Comparison of ENCODE assay signal across 34 cellular contexts in the genomic region with DNA sequence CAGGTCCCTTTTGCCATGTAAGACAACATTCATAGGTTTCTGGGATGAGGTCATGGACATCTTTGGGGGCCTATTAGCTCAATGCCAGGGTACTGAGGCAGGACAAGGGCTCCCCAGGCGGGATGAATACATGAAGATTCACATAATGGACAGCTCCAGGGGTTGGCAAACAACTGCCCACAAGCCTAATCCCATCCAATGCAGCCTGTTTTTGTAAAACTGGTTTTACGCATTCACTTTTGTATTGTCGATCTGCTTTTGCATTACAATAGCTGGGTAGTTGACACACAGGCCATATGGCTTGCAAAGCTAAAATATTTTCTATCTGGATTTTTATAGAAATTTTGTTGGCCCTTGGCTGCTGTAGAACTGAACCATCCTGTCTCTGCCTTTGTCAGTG.
"Had no signal": no experiment of that assay in that cellular context is flagged by ENCODE, and none has a peak within 500 bp of the region (broad histone marks: within the 10 kb centered on the region; RNA-seq: fewer than 3 reads in every experiment).

No MANE protein-coding gene starts in this region.

- H3K4me2 ChIP-seq: SK-N-SH had no signal

- H3K36me3 ChIP-seq: ascending aorta, breast epithelium, Peyer's patch, SJSA1 had no signal

- FAIRE-seq: TTC549 had no signal

- H3K4me3 Mint-ChIP-seq: activated CD4-positive, alpha-beta memory T cell treated with anti-CD3 and anti-CD28 coated beads, Interleukin-2, amount 10 ng/mL, durations not matched to agents 7 days and 5 days; activated CD8-positive, alpha-beta memory T cell treated with anti-CD3 and anti-CD28 coated beads, Interleukin-2, amount 10 ng/mL, durations not matched to agents 7 days and 5 days; activated naive CD4-positive, alpha-beta T cell treated with anti-CD3 and anti-CD28 coated beads, Interleukin-2, amount 50 U/mL, for 24 hours; activated naive CD8-positive, alpha-beta T cell treated with anti-CD3 and anti-CD28 coated beads, Interleukin-2, amount 10 ng/mL, durations not matched to agents 7 days and 5 days; activated T-helper 17 cell treated with anti-CD3 and anti-CD28 coated beads, Interleukin-2, amount 50 U/mL, for 72 hours; T-helper 1 cell treated with Interleukin-12 subunit alpha and Interleukin-12 subunit beta and Interleukin-4 antibody, amounts not matched to agents 30 μg/mL and 1 μg/mL, for 36 hours; T-helper 2 cell treated with Interferon-gamma antibody and Interleukin-4, amounts not matched to agents 5 μg/mL and 100 μg/mL, for 36 hours had no signal

- DNase-seq: activated CD4-positive, alpha-beta memory T cell treated with anti-CD3 and anti-CD28 coated beads, Interleukin-2, amount 10 ng/mL, durations not matched to agents 7 days and 5 days; activated CD4-positive, alpha-beta T cell treated with anti-CD3 and anti-CD28 coated beads for 4 hours; activated CD4-positive, alpha-beta T cell treated with anti-CD3 and anti-CD28 coated beads, Interleukin-2, amount 50 U/mL, for 1 hour; activated CD8-positive, alpha-beta memory T cell treated with anti-CD3 and anti-CD28 coated beads for 24 hours; activated CD8-positive, alpha-beta memory T cell treated with anti-CD3 and anti-CD28 coated beads, Interleukin-2, amount 10 ng/mL, durations not matched to agents 7 days and 5 days; activated CD8-positive, alpha-beta memory T cell treated with anti-CD3 and anti-CD28 coated beads, Interleukin-2, amount 50 U/mL, for 48 hours; activated gamma-delta T cell; activated naive CD4-positive, alpha-beta T cell treated with Interleukin-2 at 50 U/mL for 16 hours; activated naive CD8-positive, alpha-beta T cell treated with anti-CD3 and anti-CD28 coated beads, Interleukin-2, amount 10 ng/mL, durations not matched to agents 7 days and 5 days; amygdala; NCI-H1105 treated with DMSO at 0.1 percent for 48 hours; NCI-H1436; NCI-H1694; NCI-H1930; NCI-H2081 treated with DMSO at 0.1 percent for 48 hours; NCI-H226; NCI-H510A; NCI-H526; NCI-H748 treated with DMSO at 0.1 percent for 48 hours; NK-92 treated with Interleukin-12 subunit alpha and Interleukin-12 subunit beta, amount 100 ng/mL, for 24 hours; PC-3; Peyer's patch; RPMI8226; SHP77 treated with DMSO at 0.1 percent for 48 hours; SK-N-SH had no signal

- H3K9ac ChIP-seq: SK-N-SH had no signal

- H3K27ac Mint-ChIP-seq: activated CD4-positive, alpha-beta memory T cell treated with anti-CD3 and anti-CD28 coated beads, Interleukin-2, amount 10 ng/mL, durations not matched to agents 7 days and 5 days; activated CD8-positive, alpha-beta memory T cell treated with anti-CD3 and anti-CD28 coated beads, Interleukin-2, amount 10 ng/mL, durations not matched to agents 7 days and 5 days; activated naive CD4-positive, alpha-beta T cell treated with anti-CD3 and anti-CD28 coated beads, Interleukin-2, amount 50 U/mL, for 24 hours; activated naive CD8-positive, alpha-beta T cell treated with anti-CD3 and anti-CD28 coated beads, Interleukin-2, amount 10 ng/mL, durations not matched to agents 7 days and 5 days; activated T-helper 17 cell treated with anti-CD3 and anti-CD28 coated beads, Interleukin-2, amount 50 U/mL, for 72 hours; T-helper 1 cell treated with Interleukin-12 subunit alpha and Interleukin-12 subunit beta and Interleukin-4 antibody, amounts not matched to agents 30 μg/mL and 1 μg/mL, for 36 hours; T-helper 2 cell treated with Interferon-gamma antibody and Interleukin-4, amounts not matched to agents 5 μg/mL and 100 μg/mL, for 36 hours had no signal

- H3K4me3 ChIP-seq: ascending aorta, breast epithelium, Peyer's patch, SJSA1 had no signal

- H3K9me2 ChIP-seq: SK-N-SH had no signal

- H3K27me3 Mint-ChIP-seq: activated CD4-positive, alpha-beta memory T cell treated with anti-CD3 and anti-CD28 coated beads, Interleukin-2, amount 10 ng/mL, durations not matched to agents 7 days and 5 days had no signal

- H3K36me3 Mint-ChIP-seq: activated CD8-positive, alpha-beta memory T cell treated with anti-CD3 and anti-CD28 coated beads, Interleukin-2, amount 10 ng/mL, durations not matched to agents 7 days and 5 days; activated naive CD4-positive, alpha-beta T cell treated with anti-CD3 and anti-CD28 coated beads, Interleukin-2, amount 50 U/mL, for 24 hours; activated naive CD8-positive, alpha-beta T cell treated with anti-CD3 and anti-CD28 coated beads, Interleukin-2, amount 10 ng/mL, durations not matched to agents 7 days and 5 days had no signal

- H3K9me3 ChIP-seq: ascending aorta, breast epithelium, Peyer's patch, SJSA1, SK-N-SH had no signal

- H3K27ac ChIP-seq: ascending aorta, breast epithelium, Peyer's patch, SJSA1 had no signal

- H3K4me1 Mint-ChIP-seq: activated CD8-positive, alpha-beta memory T cell treated with anti-CD3 and anti-CD28 coated beads, Interleukin-2, amount 10 ng/mL, durations not matched to agents 7 days and 5 days; activated naive CD4-positive, alpha-beta T cell treated with anti-CD3 and anti-CD28 coated beads, Interleukin-2, amount 50 U/mL, for 24 hours; activated naive CD8-positive, alpha-beta T cell treated with anti-CD3 and anti-CD28 coated beads, Interleukin-2, amount 10 ng/mL, durations not matched to agents 7 days and 5 days had no signal

- H3K27me3 ChIP-seq: ascending aorta, breast epithelium, Peyer's patch, SJSA1 had no signal

- H3K4me1 ChIP-seq: ascending aorta, breast epithelium, Peyer's patch had no signal

- H3K9me3 Mint-ChIP-seq: activated CD4-positive, alpha-beta memory T cell treated with anti-CD3 and anti-CD28 coated beads, Interleukin-2, amount 10 ng/mL, durations not matched to agents 7 days and 5 days; activated naive CD4-positive, alpha-beta T cell treated with anti-CD3 and anti-CD28 coated beads, Interleukin-2, amount 50 U/mL, for 24 hours; activated T-helper 17 cell treated with anti-CD3 and anti-CD28 coated beads, Interleukin-2, amount 50 U/mL, for 72 hours; T-helper 1 cell treated with Interleukin-12 subunit alpha and Interleukin-12 subunit beta and Interleukin-4 antibody, amounts not matched to agents 30 μg/mL and 1 μg/mL, for 36 hours; T-helper 2 cell treated with Interferon-gamma antibody and Interleukin-4, amounts not matched to agents 5 μg/mL and 100 μg/mL, for 36 hours had no signal

- ATAC-seq: activated CD4-positive, CD25-positive, alpha-beta regulatory T cell treated with anti-CD3 and anti-CD28 coated beads, Interleukin-2, amount 50 U/mL, for 24 hours; activated CD8-positive, alpha-beta memory T cell treated with anti-CD3 and anti-CD28 coated beads, Interleukin-2, amount 10 ng/mL, durations not matched to agents 7 days and 5 days; activated T-helper 17 cell treated with anti-CD3 and anti-CD28 coated beads, Interleukin-2, amount 50 U/mL, for 72 hours; PC-3 had no signal
